Comparison of ENCODE assay signal across 13 cellular contexts in genomic region chr5:105885266-105885665, GRCh38.
"Had no signal": no experiment of that assay in that cellular context is flagged by ENCODE, and none has a peak within 500 bp of the region (broad histone marks: within the 10 kb centered on the region; RNA-seq: fewer than 3 reads in every experiment).

No MANE protein-coding gene starts in this region.

- DNase-seq: activated CD4-positive, alpha-beta T cell treated with anti-CD3 and anti-CD28 coated beads for 4 hours; activated naive CD4-positive, alpha-beta T cell; central memory CD4-positive, alpha-beta T cell; effector memory CD8-positive, alpha-beta T cell; erythroblast; left ventricle myocardium inferior; retina; stimulated activated CD4-positive, alpha-beta T cell treated with anti-CD3 and anti-CD28 coated beads, Interleukin-4, amount 100 ng/mL, for 4 hours; stimulated activated naive CD8-positive, alpha-beta T cell treated with anti-CD3 and anti-CD28 coated beads, Interleukin-15, amount 100 ng/mL, for 72 hours; T-helper 1 cell; testis had no signal

- H3K4me3 ChIP-seq: ascending aorta, left ventricle myocardium inferior, skin epidermis, testis had no signal

- H3K36me3 ChIP-seq: ascending aorta, left ventricle myocardium inferior had no signal

- H3K9me3 ChIP-seq: testis had no signal

- H3K27ac ChIP-seq: ascending aorta, left ventricle myocardium inferior, skin epidermis, testis had no signal

- H3K4me1 ChIP-seq: ascending aorta, left ventricle myocardium inferior, testis had no signal

- H3K27me3 ChIP-seq: ascending aorta, testis had no signal
